Comparison of ENCODE assay signal across 8 cellular contexts in genomic region chr2:236928353-236929153, GRCh38.
DNase-seq lines count a peak whose midpoint lies in the region; ATAC-seq, FAIRE-seq and TF ChIP-seq lines count a peak whose summit lies in the region.

No MANE protein-coding gene starts in this region.

- no peak for TF ChIP-seq POLR2A in GM12878 (IDR thresholded peaks at IDR 0.05; ENCODE audit: low read depth, low read length)

- TF ChIP-seq EP300 in GM12878 (IDR thresholded peaks at IDR 0.05; ENCODE audit: borderline replicate concordance in 1 of 2, control insufficient read depth in 1 of 2, low read depth in 2 of 2, low read length in 2 of 2): no peak

- H3K9me3 ChIP-seq in GM12878 (replicated peaks; ENCODE audit: control insufficient read depth, insufficient read depth, low read length) (no peaks in the 10 kb centered on the region), lower lobe of right lung (no peaks in the 10 kb centered on the region)

- no peak overlapping the region for H3K9ac ChIP-seq in GM12878 (ENCODE audit: control insufficient read depth, insufficient read depth, low read length)

- H3K27me3 ChIP-seq in GM12878 (replicated peaks in 1 of 2; ENCODE audit: control insufficient read depth in 2 of 2, insufficient read depth in 2 of 2, low read length in 1 of 2) (0 out of 4 replicates have a peak, but pooled peaks cover 0 to 3% of the 10 kb centered on the region in 2 experiments), lower lobe of right lung (ENCODE audit: low read depth) (no peaks in the 10 kb centered on the region)

- H3K4me3 Mint-ChIP-seq in activated naive CD4-positive, alpha-beta T cell treated with anti-CD3 and anti-CD28 coated beads, Interleukin-2, amount 10 ng/mL, durations not matched to agents 7 days and 5 days: peak overlapping the region; percentile 65

- POLR2A ChIA-PET in GM12878 (lab: Charles Lee): no interaction called here

- H3K36me3 ChIP-seq in GM12878 (ENCODE audit: control insufficient read depth in 2 of 2, insufficient read depth in 2 of 2, low read length in 1 of 2): no peaks in the 10 kb centered on the region
- H3K36me3 ChIP-seq in lower lobe of right lung: no peaks in the 10 kb centered on the region
- no peaks in the 10 kb centered on the region for H3K36me3 ChIP-seq in urinary bladder (ENCODE audit: insufficient read depth)

- H3K27ac ChIP-seq in GM12878 (ENCODE audit: control insufficient read depth, insufficient read depth) (no peak overlapping the region), lower lobe of right lung (peak overlapping the region; percentile 31), urinary bladder (ENCODE audit: low read depth) (no peak overlapping the region)

- FAIRE-seq in GM12878 (lab: Jason Lieb, UNC): no peak

- H3K4me3 ChIP-seq in GM12878: no peak overlapping the region
- H3K4me3 ChIP-seq in lower lobe of right lung: peak overlapping the region; percentile 36
- H3K4me3 ChIP-seq in urinary bladder (ENCODE audit: low read depth, low read length): peak overlapping the region; percentile 28

- TF ChIP-seq RAD21 in GM12878 (IDR thresholded peaks at IDR 0.05; ENCODE audit: insufficient read depth, low read depth, low read length): no peak

- peak overlapping the region; percentile 7; the same call in 1 of the 2 replicates for H2AFZ ChIP-seq in GM12878 (ENCODE audit: control insufficient read depth, low read depth, low read length)

- BruUV-seq in GM12878 (replicated peaks; lab: Mats Ljungman, UMichigan): no TSS peak

- H3K79me2 ChIP-seq in GM12878 (ENCODE audit: control insufficient read depth, insufficient read depth, low read length): no peaks in the 10 kb centered on the region

- WGBS in GM12878 (ENCODE audit: insufficient coverage, insufficient replicate concordance, low lambda C conversion rate, missing lambda C conversion rate): 4% methylated on average over 8 of the region's 8 CpGs
- 42% methylated on average over 8 of the region's 8 CpGs for WGBS in urinary bladder

- intact Hi-C loops in GM12878 (cut with micrococcal nuclease; ENCODE audit: unreplicated experiment): no loop called here
- intact Hi-C loops in lower lobe of right lung (cut with DNase I): no loop called here

- RAD21 ChIA-PET in GM12878 (lab: Charles Lee; ENCODE audit: unreplicated experiment): no interaction called here

- in situ Hi-C loops in GM12878 (cut with MboI): no loop called here

- ATAC-seq in GM12878 (no peak), lower lobe of right lung (peak; percentile 61 to 66)

- peak overlapping the region; percentile 48; the same call in 1 of the 2 replicates for H3K4me2 ChIP-seq in GM12878 (ENCODE audit: control insufficient read depth, insufficient read depth)

- no peaks in the 10 kb centered on the region for H3K36me3 Mint-ChIP-seq in activated naive CD4-positive, alpha-beta T cell treated with anti-CD3 and anti-CD28 coated beads, Interleukin-2, amount 10 ng/mL, durations not matched to agents 7 days and 5 days

- H3K4me1 ChIP-seq in GM12878 (ENCODE audit: control insufficient read depth, insufficient read depth, low read length) (no peaks in the 10 kb centered on the region), lower lobe of right lung (no peaks in the 10 kb centered on the region), urinary bladder (ENCODE audit: insufficient read depth) (no peaks in the 10 kb centered on the region)

- peaks cover 8% of the 10 kb centered on the region for H3K4me1 Mint-ChIP-seq in activated naive CD4-positive, alpha-beta T cell treated with anti-CD3 and anti-CD28 coated beads, Interleukin-2, amount 10 ng/mL, durations not matched to agents 7 days and 5 days

- DNase-seq in activated naive CD4-positive, alpha-beta T cell treated with anti-CD3 and anti-CD28 coated beads, Interleukin-2, amount 10 ng/mL, durations not matched to agents 7 days and 5 days: no peak
- no peak for DNase-seq in activated naive CD4-positive, alpha-beta T cell (lab: John Stamatoyannopoulos, UW)
- no peak for DNase-seq in GM12878 (ENCODE audit: low read depth, low spot score)
- DNase-seq in lower lobe of right lung: no peak
- no peak for DNase-seq in NCI-H1105 (lab: John Stamatoyannopoulos, UW)
- DNase-seq in central memory CD4-positive, alpha-beta T cell: no peak
- DNase-seq in NCI-H1436 (lab: John Stamatoyannopoulos, UW): no peak

- TF ChIP-seq CTCF in GM12878 (IDR thresholded peaks at IDR 0.05 in 2 of 3, conservative IDR thresholded peaks at IDR 0.05 in 1 of 3; ENCODE audit: control insufficient read depth in 2 of 3, extremely low read depth in 1 of 3, insufficient read depth in 1 of 3, low read depth in 3 of 3, low read length in 3 of 3) (no peak), lower lobe of right lung (IDR thresholded peaks at IDR 0.05) (no peak)

- H3K9me3 Mint-ChIP-seq in activated naive CD4-positive, alpha-beta T cell treated with anti-CD3 and anti-CD28 coated beads, Interleukin-2, amount 10 ng/mL, durations not matched to agents 7 days and 5 days: no peaks in the 10 kb centered on the region

- SMC1A ChIA-PET in GM12878 (lab: Charles Lee; ENCODE audit: uncharacterized antibody, unreplicated experiment): interaction anchor here (1.4 kb wide), 1 partner anchor 27 kb away, joined by 4 read pairs; no protein-coding TSS in a partner anchor

- H3K27me3 Mint-ChIP-seq in activated naive CD4-positive, alpha-beta T cell treated with anti-CD3 and anti-CD28 coated beads, Interleukin-2, amount 10 ng/mL, durations not matched to agents 7 days and 5 days: peaks cover 37% of the 10 kb centered on the region

- no peak overlapping the region for H3K27ac Mint-ChIP-seq in activated naive CD4-positive, alpha-beta T cell treated with anti-CD3 and anti-CD28 coated beads, Interleukin-2, amount 10 ng/mL, durations not matched to agents 7 days and 5 days

- CTCF ChIA-PET in activated naive CD4-positive, alpha-beta T cell treated with anti-CD3 and anti-CD28 coated beads, Interleukin-2, amount 10 ng/mL, durations not matched to agents 7 days and 5 days (lab: Charles Lee): interaction anchor here (0.7 kb wide), 2 partner anchors 40 to 392 kb away, joined by 3 read pairs; no protein-coding TSS in a partner anchor
- CTCF ChIA-PET in GM12878 (lab: Yijun Ruan, JAX): no interaction called here

- no peaks in the 10 kb centered on the region for H4K20me1 ChIP-seq in GM12878 (ENCODE audit: control insufficient read depth, insufficient read depth)

TF ChIP-seq in GM12878, 131 proteins besides CTCF, POLR2A, EP300 and RAD21:
- TF ChIP-seq ZNF274 (IDR thresholded peaks at IDR 0.05; ENCODE audit: insufficient read depth, insufficient read length): no peak
- no peak for TF ChIP-seq MYB (IDR thresholded peaks at IDR 0.05; ENCODE audit: borderline replicate concordance, low read depth, low read length)
- no peak for TF ChIP-seq SKIL (IDR thresholded peaks at IDR 0.05; ENCODE audit: low read depth, poor library complexity, severe bottlenecking)
- TF ChIP-seq RELB (IDR thresholded peaks at IDR 0.05; ENCODE audit: low read depth): no peak
- TF ChIP-seq SIX5 (IDR thresholded peaks at IDR 0.05; ENCODE audit: low read depth, low read length, severe bottlenecking): no peak
- no peak for TF ChIP-seq NFXL1 (IDR thresholded peaks at IDR 0.05; ENCODE audit: borderline replicate concordance)
